In genomic region chr18:29163596-29163995, GRCh38 we compare ENCODE assay signal across 21 cellular contexts.
DNase-seq lines count a peak whose midpoint lies in the region; ATAC-seq and TF ChIP-seq lines count a peak whose summit lies in the region.
"Had no signal": no experiment of that assay in that cellular context is flagged by ENCODE, and none has a peak within 500 bp of the region (broad histone marks: within the 10 kb centered on the region; RNA-seq: fewer than 3 reads in every experiment).

No MANE protein-coding gene starts in this region.

- TF ChIP-seq CTCF in PC-3 (conservative IDR thresholded peaks at IDR 0.05; ENCODE audit: low read depth, low read length), result no peak
- TF ChIP-seq CTCF in osteoblast (IDR thresholded peaks at IDR 0.05; ENCODE audit: extremely low read depth, low read depth, low read length), result no peak

- H3K9me2 ChIP-seq in PC-3 (replicated peaks; ENCODE audit: low read length), result no peaks in the 10 kb centered on the region

- H2AFZ ChIP-seq in ACC112 (ENCODE audit: low read length, unreplicated experiment) (no peak overlapping the region), PC-3 (ENCODE audit: low read length) (no peak overlapping the region), osteoblast (ENCODE audit: low read length) (peak overlapping the region; percentile 4)

- H4K20me1 ChIP-seq in PC-3 (ENCODE audit: low read length), result no peaks in the 10 kb centered on the region
- no peaks in the 10 kb centered on the region for H4K20me1 ChIP-seq in osteoblast (ENCODE audit: insufficient read depth, low read length)

- H3K79me2 ChIP-seq in ACC112 (ENCODE audit: control insufficient read depth, insufficient read depth, low read length, unreplicated experiment), result no peaks in the 10 kb centered on the region
- H3K79me2 ChIP-seq in PC-3 (ENCODE audit: low read length), result no peaks in the 10 kb centered on the region
- no peaks in the 10 kb centered on the region for H3K79me2 ChIP-seq in osteoblast (ENCODE audit: insufficient read depth, low read length)

- POLR2A ChIA-PET in PC-3 (lab: Charles Lee; ENCODE audit: unreplicated experiment), result no interaction called here

- peaks cover 10% of the 10 kb centered on the region for H3F3A ChIP-seq in PC-3 (ENCODE audit: low read length, unreplicated experiment)

- TSS peak; percentile 33 for BruUV-seq in PC-3 (replicated peaks; lab: Mats Ljungman, UMichigan)

- no peaks in the 10 kb centered on the region for H3K36me3 ChIP-seq in ACC112 (ENCODE audit: insufficient read depth, low read length)
- H3K36me3 ChIP-seq in PC-3 (ENCODE audit: low read depth, low read length), result no peaks in the 10 kb centered on the region
- H3K36me3 ChIP-seq in osteoblast (ENCODE audit: insufficient read depth, low read length), result no peaks in the 10 kb centered on the region
- H3K36me3 ChIP-seq in SJCRH30, result no peaks in the 10 kb centered on the region

- H3K9me3 ChIP-seq in PC-3 (ENCODE audit: low read length) (no peaks in the 10 kb centered on the region), osteoblast (ENCODE audit: low read depth, low read length) (no peaks in the 10 kb centered on the region), SJCRH30 (replicated peaks) (no peaks in the 10 kb centered on the region)

- H3K4me1 ChIP-seq in ACC112 (ENCODE audit: control insufficient read depth, insufficient read depth, low read length, unreplicated experiment) (peaks cover 54% of the 10 kb centered on the region), PC-3 (ENCODE audit: insufficient read depth, low read length) (peaks cover 63% of the 10 kb centered on the region), osteoblast (ENCODE audit: insufficient read depth, low read length) (peaks cover 38% of the 10 kb centered on the region), SJCRH30 (no peaks in the 10 kb centered on the region)

- H3K4me2 ChIP-seq in PC-3 (ENCODE audit: low read length) (peak overlapping the region; percentile 51), osteoblast (ENCODE audit: insufficient read depth, low read length) (peak overlapping the region; percentile 51)

- H3K27me3 ChIP-seq in ACC112 (ENCODE audit: insufficient read depth, low read length), result no peaks in the 10 kb centered on the region
- H3K27me3 ChIP-seq in PC-3 (ENCODE audit: low read length), result no peaks in the 10 kb centered on the region
- no peaks in the 10 kb centered on the region for H3K27me3 ChIP-seq in osteoblast (ENCODE audit: insufficient read depth, low read length)
- H3K27me3 ChIP-seq in SJCRH30, result no peaks in the 10 kb centered on the region

- no peak for ATAC-seq in PC-3
- ATAC-seq: activated CD8-positive, alpha-beta T cell treated with anti-CD3 and anti-CD28 coated beads for 36 hours; HepG2; WTC11 had no signal

- intact Hi-C loops in PC-3 (cut with micrococcal nuclease), result loop anchor here (10.0 kb wide), 2 partner anchors 349 to 799 kb away; no protein-coding TSS in a partner anchor

- H3K9ac ChIP-seq in PC-3 (ENCODE audit: low read length), result 0 out of 2 replicates have a peak overlapping the region, but pooled peaks have one; percentile 11

- DNase-seq in PC-3 (no peak), epithelial cell of prostate (ENCODE audit: low read depth, low spot score) (no peak), osteoblast (ENCODE audit: insufficient read length, low spot score, missing footprints) (no peak), DMS79 treated with DMSO at 0.1 percent for 48 hours (lab: John Stamatoyannopoulos, UW) (no peak), SJCRH30 (no peak), NCI-H774 (lab: John Stamatoyannopoulos, UW) (no peak)
- DNase-seq in effector CD4-positive, alpha-beta T cell, result no peak
- DNase-seq: activated CD8-positive, alpha-beta T cell treated with anti-CD3 and anti-CD28 coated beads for 36 hours; activated naive CD4-positive, alpha-beta T cell treated with anti-CD3 and anti-CD28 coated beads for 36 hours; activated T-cell treated with anti-CD3 and anti-CD28 coated beads, Interleukin-2, amount 50 U/mL, for 24 hours; anterior cingulate cortex; C1 segment of cervical spinal cord; effector memory CD4-positive, alpha-beta T cell; GDM1; immature natural killer cell; NCI-H1436; NCI-H2171; NCI-H82 had no signal

- H3K27ac ChIP-seq in ACC112 (ENCODE audit: low read depth, low read length) (peak overlapping the region; percentile 100), PC-3 (ENCODE audit: low read length) (peak overlapping the region; percentile 85), epithelial cell of prostate (peak overlapping the region; percentile 96), osteoblast (ENCODE audit: low read depth, low read length) (peak overlapping the region; percentile 94), SJCRH30 (no peak overlapping the region)

- CTCF ChIA-PET in PC-3 (lab: Charles Lee), result no interaction called here

- H3K4me3 ChIP-seq in ACC112 (ENCODE audit: low read depth, low read length) (peak overlapping the region; percentile 2; the same call in 1 of the 2 replicates), PC-3 (ENCODE audit: low read length) (no peak overlapping the region), osteoblast (ENCODE audit: insufficient read depth, low read length) (no peak overlapping the region), SJCRH30 (no peak overlapping the region)
